24 cellular contexts compared by ENCODE assay signal in genomic region chr3:183816681-183817080, GRCh38. TPM values are rescaled to one million over a fixed set of nuclear protein-coding genes. Genes with fewer than 3 reads are reported as not detected.
"Had no signal": no experiment of that assay in that cellular context is flagged by ENCODE, and none has a peak within 500 bp of the region (broad histone marks: within the 10 kb centered on the region; RNA-seq: fewer than 3 reads in every experiment).

No MANE protein-coding gene starts in this region.

- H3K9me3 ChIP-seq: colonic mucosa, gastroesophageal sphincter, heart left ventricle, mucosa of descending colon, neutrophil, sigmoid colon, transverse colon, vagina had no signal

- H3K4me1 ChIP-seq: colonic mucosa, gastroesophageal sphincter, heart left ventricle, parathyroid adenoma, sigmoid colon, transverse colon had no signal

- DNase-seq: activated B cell treated with CpG ODN at 0.5 μM for 24 hours; activated CD4-positive, alpha-beta T cell treated with anti-CD3 and anti-CD28 coated beads for 4 hours; activated CD8-positive, alpha-beta memory T cell treated with anti-CD3 and anti-CD28 coated beads, Interleukin-2, amount 50 U/mL, for 4 hours; activated CD8-positive, alpha-beta T cell treated with anti-CD3 and anti-CD28 coated beads for 36 hours; activated gamma-delta T cell treated with Interleukin-2 at 50 U/mL for 16 hours; activated naive CD8-positive, alpha-beta T cell treated with anti-CD3 and anti-CD28 coated beads for 36 hours; activated T-cell treated with anti-CD3 and anti-CD28 coated beads, Interleukin-2, amount 50 U/mL, for 4 hours; amniotic stem cell; colonic mucosa; heart left ventricle; left ventricle myocardium superior; mucosa of descending colon; naive B cell; sigmoid colon; stimulated activated CD4-positive, alpha-beta T cell treated with anti-CD3 and anti-CD28 coated beads, Interleukin-1b, Interleukin-23, amount 100 ng/mL, for 48 hours; stimulated activated CD8-positive, alpha-beta memory T cell treated with anti-CD3 and anti-CD28 coated beads, Interleukin-4, amount 100 ng/mL, for 48 hours; stimulated activated naive CD8-positive, alpha-beta T cell treated with anti-CD3 and anti-CD28 coated beads, Interleukin-15, Interleukin-2, amounts not matched to agents 100 U/mL and 50 U/mL, for 24 hours; T-helper 9 cell; transverse colon had no signal

- H3K27me3 ChIP-seq: colonic mucosa, gastroesophageal sphincter, heart left ventricle, neutrophil, sigmoid colon, transverse colon, vagina had no signal

- H3K4me3 ChIP-seq: colonic mucosa, gastroesophageal sphincter, heart left ventricle, mucosa of descending colon, sigmoid colon, SK-N-MC, transverse colon, vagina had no signal

- ATAC-seq: activated CD8-positive, alpha-beta T cell treated with anti-CD3 and anti-CD28 coated beads for 36 hours; activated T-cell treated with anti-CD3 and anti-CD28 coated beads, Interleukin-2, amount 50 U/mL, for 4 hours; gastroesophageal sphincter; heart left ventricle; left ventricle myocardium superior; mucosa of descending colon; stimulated activated naive CD8-positive, alpha-beta T cell treated with anti-CD3 and anti-CD28 coated beads, Interleukin-15, Interleukin-2, amounts not matched to agents 100 U/mL and 50 U/mL, for 24 hours had no signal

- H2AFZ ChIP-seq: parathyroid adenoma had no signal

- H3K27ac ChIP-seq: colonic mucosa, gastroesophageal sphincter, heart left ventricle, neutrophil, parathyroid adenoma, sigmoid colon, transverse colon, vagina had no signal

- H3K36me3 ChIP-seq: colonic mucosa, transverse colon had no signal

- H3K9ac ChIP-seq: parathyroid adenoma had no signal

- H3K79me2 ChIP-seq: parathyroid adenoma had no signal

RNA-seq across cellular contexts. Expression of gene MAP6D1, which starts 8.7 kb away (rescaled TPM):
- total RNA-seq: vagina had no signal
